ENCODE assay signal across 8 cellular contexts in the genomic region with DNA sequence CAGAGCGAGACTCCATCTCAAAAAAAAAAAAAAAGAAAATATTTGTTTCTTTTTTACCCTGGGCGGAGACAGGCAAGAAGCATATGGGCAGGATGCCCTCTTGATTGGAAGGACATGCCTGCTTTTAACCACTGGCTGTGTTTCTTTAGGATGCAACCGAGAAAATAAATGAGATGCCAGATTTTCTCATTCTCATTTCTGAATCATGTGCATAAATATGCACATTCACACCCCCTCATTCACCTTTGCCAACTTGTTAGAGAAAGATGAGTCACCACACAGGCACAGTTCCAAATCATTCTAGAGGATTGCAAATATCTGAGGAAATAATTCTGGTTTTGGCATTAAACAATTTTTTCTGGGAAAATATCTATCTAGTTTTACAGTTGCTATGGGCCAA.
DNase-seq lines count a peak whose midpoint lies in the region; ATAC-seq and TF ChIP-seq lines count a peak whose summit lies in the region.

No MANE protein-coding gene starts in this region.

- H3K9ac ChIP-seq in mucosa of stomach (ENCODE audit: low read length), result peak overlapping the region; percentile 94

- H3K4me3 ChIP-seq in mucosa of stomach (ENCODE audit: low read length), result no peak overlapping the region

- H3K4me1 Mint-ChIP-seq in activated naive CD8-positive, alpha-beta T cell treated with anti-CD3 and anti-CD28 coated beads, Interleukin-2, amount 50 U/mL, for 24 hours, result peaks cover 13% of the 10 kb centered on the region

- H3K9me3 ChIP-seq in mucosa of stomach (ENCODE audit: control insufficient read depth, low read length), result no peaks in the 10 kb centered on the region

- no peak overlapping the region for H3K4me3 Mint-ChIP-seq in activated naive CD8-positive, alpha-beta T cell treated with anti-CD3 and anti-CD28 coated beads, Interleukin-2, amount 50 U/mL, for 24 hours

- no peaks in the 10 kb centered on the region for H3K27me3 ChIP-seq in mucosa of stomach (ENCODE audit: control insufficient read depth, insufficient read depth, low read length)

- peaks cover 40% of the 10 kb centered on the region for H3K4me1 ChIP-seq in mucosa of stomach (ENCODE audit: control insufficient read depth, insufficient read depth, low read length)

- H3K9me3 Mint-ChIP-seq in activated naive CD8-positive, alpha-beta T cell treated with anti-CD3 and anti-CD28 coated beads, Interleukin-2, amount 50 U/mL, for 24 hours, result no peaks in the 10 kb centered on the region

- H3K27me3 Mint-ChIP-seq in activated naive CD8-positive, alpha-beta T cell treated with anti-CD3 and anti-CD28 coated beads, Interleukin-2, amount 50 U/mL, for 24 hours, result no peaks in the 10 kb centered on the region

- H3K27ac Mint-ChIP-seq in activated naive CD8-positive, alpha-beta T cell treated with anti-CD3 and anti-CD28 coated beads, Interleukin-2, amount 50 U/mL, for 24 hours, result no peak overlapping the region

- H3K36me3 Mint-ChIP-seq in activated naive CD8-positive, alpha-beta T cell treated with anti-CD3 and anti-CD28 coated beads, Interleukin-2, amount 50 U/mL, for 24 hours (ENCODE audit: low read depth), result no peaks in the 10 kb centered on the region

- DNase-seq in COLO829 (ENCODE audit: low spot score) (peak; percentile 97), NCI-H446 (lab: John Stamatoyannopoulos, UW) (peak; percentile 82 to 92), epidermal melanocyte (ENCODE audit: insufficient read length, low spot score) (peak; percentile 49), GM10266 (ENCODE audit: extremely low spot score) (no peak), NCI-H2171 (lab: John Stamatoyannopoulos, UW) (no peak), ecto neural progenitor cell (ENCODE audit: low spot score) (no peak)
- DNase-seq in activated naive CD8-positive, alpha-beta T cell treated with anti-CD3 and anti-CD28 coated beads, Interleukin-2, amount 50 U/mL, for 24 hours, result no peak

- no peak for TF ChIP-seq CTCF in GM10266 (IDR thresholded peaks at IDR 0.05; ENCODE audit: control insufficient read depth, insufficient read depth, low read depth, missing control alignments)

- peaks cover 9% of the 10 kb centered on the region for H3K36me3 ChIP-seq in mucosa of stomach (ENCODE audit: control insufficient read depth, insufficient read depth, low read length)

- ATAC-seq in activated naive CD8-positive, alpha-beta T cell treated with anti-CD3 and anti-CD28 coated beads, Interleukin-2, amount 50 U/mL, for 24 hours, result no peak

Comparison
In these comparisons a context has a peak if more than half of its experiments do, and no peak if none do; other contexts are left out.
1. DNase-seq: peak in COLO829 (single experiment), NCI-H446 (2 of 2) and epidermal melanocyte (single experiment); none in activated naive CD8-positive, alpha-beta T cell treated with anti-CD3 and anti-CD28 coated beads, Interleukin-2, amount 50 U/mL, for 24 hours (single experiment), GM10266 (single experiment), NCI-H2171 (single experiment) and ecto neural progenitor cell (single experiment).